19 cellular contexts compared by ENCODE assay signal in genomic region chr3:187084580-187084979, GRCh38.
"Had no signal": no experiment of that assay in that cellular context is flagged by ENCODE, and none has a peak within 500 bp of the region (broad histone marks: within the 10 kb centered on the region; RNA-seq: fewer than 3 reads in every experiment).

No MANE protein-coding gene starts in this region.

- DNase-seq: activated CD4-positive, alpha-beta memory T cell treated with anti-CD3 and anti-CD28 coated beads, Interleukin-2, amount 10 ng/mL, durations not matched to agents 7 days and 5 days; activated CD4-positive, alpha-beta T cell treated with anti-CD3 and anti-CD28 coated beads for 4 hours; activated naive CD8-positive, alpha-beta T cell treated with anti-CD3 and anti-CD28 coated beads for 36 hours; activated T-cell treated with anti-CD3 and anti-CD28 coated beads, Interleukin-2, amount 50 U/mL, for 24 hours; amygdala; effector memory CD4-positive, alpha-beta T cell; head of caudate nucleus; immature natural killer cell; midbrain; stimulated activated naive CD8-positive, alpha-beta T cell treated with anti-CD3 and anti-CD28 coated beads, Interleukin-15, amount 100 ng/mL, for 72 hours; T-helper 17 cell; upper lobe of right lung; WERI-Rb-1 had no signal

- H3K4me3 ChIP-seq: neural progenitor cell, smooth muscle cell, upper lobe of right lung had no signal

- H3K27me3 Mint-ChIP-seq: activated CD4-positive, alpha-beta memory T cell treated with anti-CD3 and anti-CD28 coated beads, Interleukin-2, amount 10 ng/mL, durations not matched to agents 7 days and 5 days; activated naive CD8-positive, alpha-beta T cell treated with anti-CD3 and anti-CD28 coated beads for 36 hours; activated T-cell treated with anti-CD3 and anti-CD28 coated beads, Interleukin-2, amount 50 U/mL, for 24 hours; dendritic cell treated with granulocyte-macrophage colony-stimulating factor and Interleukin-4, amounts not matched to agents 40 ng/mL and 50 ng/mL, for 4 days; stimulated activated naive CD8-positive, alpha-beta T cell treated with anti-CD3 and anti-CD28 coated beads, Interleukin-15, amount 100 ng/mL, for 72 hours; T-helper 17 cell had no signal

- H3K27ac Mint-ChIP-seq: activated CD4-positive, alpha-beta memory T cell treated with anti-CD3 and anti-CD28 coated beads, Interleukin-2, amount 10 ng/mL, durations not matched to agents 7 days and 5 days; activated naive CD8-positive, alpha-beta T cell treated with anti-CD3 and anti-CD28 coated beads for 36 hours; activated T-cell treated with anti-CD3 and anti-CD28 coated beads, Interleukin-2, amount 50 U/mL, for 24 hours; brain; dendritic cell treated with granulocyte-macrophage colony-stimulating factor and Interleukin-4, amounts not matched to agents 40 ng/mL and 50 ng/mL, for 4 days; immature natural killer cell; neural progenitor cell; T-helper 17 cell had no signal

- ATAC-seq: stimulated activated naive CD8-positive, alpha-beta T cell treated with anti-CD3 and anti-CD28 coated beads, Interleukin-15, amount 100 ng/mL, for 72 hours; T-helper 17 cell; upper lobe of right lung had no signal

- H3K4me3 Mint-ChIP-seq: activated CD4-positive, alpha-beta memory T cell treated with anti-CD3 and anti-CD28 coated beads, Interleukin-2, amount 10 ng/mL, durations not matched to agents 7 days and 5 days; activated naive CD8-positive, alpha-beta T cell treated with anti-CD3 and anti-CD28 coated beads for 36 hours; activated T-cell treated with anti-CD3 and anti-CD28 coated beads, Interleukin-2, amount 50 U/mL, for 24 hours; brain; dendritic cell treated with granulocyte-macrophage colony-stimulating factor and Interleukin-4, amounts not matched to agents 40 ng/mL and 50 ng/mL, for 4 days; immature natural killer cell; neural progenitor cell; stimulated activated naive CD8-positive, alpha-beta T cell treated with anti-CD3 and anti-CD28 coated beads, Interleukin-15, amount 100 ng/mL, for 72 hours; T-helper 17 cell had no signal

- H3K4me1 Mint-ChIP-seq: brain, neural progenitor cell had no signal

- H3K27me3 ChIP-seq: neural progenitor cell, upper lobe of right lung had no signal

- H3K27ac ChIP-seq: epithelial cell of prostate, neural progenitor cell, parathyroid adenoma, upper lobe of right lung, WERI-Rb-1 had no signal

- H3K36me3 Mint-ChIP-seq: neural progenitor cell had no signal

- H3K4me1 ChIP-seq: neural progenitor cell, parathyroid adenoma, upper lobe of right lung had no signal

- H3K36me3 ChIP-seq: neural progenitor cell, upper lobe of right lung, WERI-Rb-1 had no signal
